In genomic region chr11:84549221-84549620, GRCh38 we compare ENCODE assay signal across 12 cellular contexts.
A peak's percentile ranks its signal among the peaks of the same experiment; 100 is the strongest.
DNase-seq lines count a peak whose midpoint lies in the region; ATAC-seq and TF ChIP-seq lines count a peak whose summit lies in the region.
"Had no signal": no experiment of that assay in that cellular context is flagged by ENCODE, and none has a peak within 500 bp of the region (broad histone marks: within the 10 kb centered on the region; RNA-seq: fewer than 3 reads in every experiment).

No MANE protein-coding gene starts in this region.

- TF ChIP-seq CTCF in SK-N-SH (IDR thresholded peaks at IDR 0.05) = no peak
- TF ChIP-seq CTCF in GM20000 (IDR thresholded peaks at IDR 0.05; ENCODE audit: extremely low read depth, missing control alignments) = no peak

- CTCF ChIA-PET in SK-N-SH (lab: Yijun Ruan, JAX) = interaction anchor here (0.7 to 7.4 kb wide), 7 partner anchors 9 to 730 kb away, joined by 4 to 61 read pairs (median 5); no protein-coding TSS in a partner anchor

- DNase-seq in SK-N-SH (no peak), LHCN-M2 (ENCODE audit: low read depth) (peak; percentile 6), GM20000 (ENCODE audit: low spot score) (no peak), head of caudate nucleus (no peak), COLO829 (ENCODE audit: low spot score) (no peak), DMS79 treated with DMSO at 0.1 percent for 48 hours (lab: John Stamatoyannopoulos, UW) (no peak)
- DNase-seq: 8988T, lower lobe of right lung had no signal

- no peaks in the 10 kb centered on the region for H3K9me3 ChIP-seq in SK-N-SH
- H3K9me3 ChIP-seq: lower lobe of right lung had no signal

- H3K9me2 ChIP-seq in SK-N-SH = no peaks in the 10 kb centered on the region

- H3F3A ChIP-seq in SK-N-SH (replicated peaks; ENCODE audit: insufficient read depth) = no peaks in the 10 kb centered on the region

- H4K20me1 ChIP-seq in SK-N-SH (ENCODE audit: insufficient read depth) = no peaks in the 10 kb centered on the region

- POLR2A ChIA-PET in SK-N-SH (lab: Yijun Ruan, JAX) = no interaction called here

- no peaks in the 10 kb centered on the region for H3K79me2 ChIP-seq in SK-N-SH (ENCODE audit: insufficient read depth)

- TF ChIP-seq RAD21 in SK-N-SH (IDR thresholded peaks at IDR 0.05; ENCODE audit: low read length) = no peak

- no peak overlapping the region for H3K4me2 ChIP-seq in SK-N-SH

- H3K36me3 ChIP-seq in SK-N-SH (replicated peaks in 1 of 2; ENCODE audit: control insufficient read depth in 1 of 2, insufficient read depth in 2 of 2, low read length in 1 of 2) = no peaks in the 10 kb centered on the region
- H3K36me3 ChIP-seq: lower lobe of right lung had no signal

- H3K27ac ChIP-seq in SK-N-SH (ENCODE audit: low read depth in 2 of 2, low read length in 1 of 2) = no peak overlapping the region
- H3K27ac ChIP-seq: lower lobe of right lung, skin epidermis had no signal

- WGBS in SK-N-SH (ENCODE audit: low lambda C conversion rate) = 63% methylated on average over 3 of the region's 3 CpGs

- ATAC-seq in SK-N-SH treated with all-trans-retinoic acid at 6 μM for 48 hours (no peak), HG02884 (IDR thresholded peaks at IDR 0.05; ENCODE audit: unreplicated experiment) (peak; percentile 96)
- ATAC-seq: K562, lower lobe of right lung had no signal

- no peak for TF ChIP-seq EP300 in SK-N-SH (IDR thresholded peaks at IDR 0.05; ENCODE audit: borderline replicate concordance in 1 of 2, low read depth in 1 of 2, low read length in 1 of 2)

- H3K9ac ChIP-seq in SK-N-SH = no peak overlapping the region

- intact Hi-C loops in head of caudate nucleus (cut with DNase I) = no loop called here

- no peaks in the 10 kb centered on the region for H3K4me1 ChIP-seq in SK-N-SH (ENCODE audit: control insufficient read depth in 1 of 2, insufficient read depth in 2 of 2, low read depth in 1 of 2, low read length in 1 of 2)
- H3K4me1 ChIP-seq: lower lobe of right lung had no signal

- no peak overlapping the region for H2AFZ ChIP-seq in SK-N-SH (ENCODE audit: low read depth)

- H3K4me3 ChIP-seq in SK-N-SH (ENCODE audit: low read depth in 2 of 2, low read length in 1 of 2) = no peak overlapping the region
- H3K4me3 ChIP-seq: K562, lower lobe of right lung, skin epidermis had no signal

- no peaks in the 10 kb centered on the region for H3K27me3 ChIP-seq in SK-N-SH (ENCODE audit: insufficient read depth)

TF ChIP-seq in SK-N-SH, 30 proteins besides CTCF, POLR2A, EP300 and RAD21:
- TF ChIP-seq GATA2 (CRISPR knock-in tag; IDR thresholded peaks at IDR 0.05) = no peak
- TF ChIP-seq TCF12 (IDR thresholded peaks at IDR 0.05) = peak; percentile 16; the same call in 1 of the 2 replicates
TF ChIP-seq in SK-N-SH: peak in this region for 1.

TF ChIP-seq in SK-N-SH treated with all-trans-retinoic acid at 6 μM for 48 hours, 23 proteins besides CTCF, POLR2A, EP300 and RAD21:
- TF ChIP-seq ZFP30 (CRISPR knock-in tag; IDR thresholded peaks at IDR 0.05) (no peak), TOX (CRISPR knock-in tag; IDR thresholded peaks at IDR 0.05; ENCODE audit: borderline replicate concordance) (no peak), RARB (CRISPR knock-in tag; IDR thresholded peaks at IDR 0.05) (no peak), BACH2 (CRISPR knock-in tag; IDR thresholded peaks at IDR 0.05; ENCODE audit: borderline replicate concordance) (no peak), GLIS3 (CRISPR knock-in tag; IDR thresholded peaks at IDR 0.05) (no peak), CSDC2 (CRISPR knock-in tag; IDR thresholded peaks at IDR 0.05) (no peak), ZFP3 (CRISPR knock-in tag; IDR thresholded peaks at IDR 0.05) (no peak), SNAI2 (CRISPR knock-in tag; IDR thresholded peaks at IDR 0.05) (no peak), ESRRG (CRISPR knock-in tag; IDR thresholded peaks at IDR 0.05) (no peak), ARNTL (CRISPR knock-in tag; IDR thresholded peaks at IDR 0.05; ENCODE audit: borderline replicate concordance, low read depth) (no peak), PPARA (CRISPR knock-in tag; IDR thresholded peaks at IDR 0.05; ENCODE audit: borderline replicate concordance) (no peak), TSHZ2 (CRISPR knock-in tag; IDR thresholded peaks at IDR 0.05) (no peak)
